Comparison of ENCODE assay signal across 8 cellular contexts in the genomic region with DNA sequence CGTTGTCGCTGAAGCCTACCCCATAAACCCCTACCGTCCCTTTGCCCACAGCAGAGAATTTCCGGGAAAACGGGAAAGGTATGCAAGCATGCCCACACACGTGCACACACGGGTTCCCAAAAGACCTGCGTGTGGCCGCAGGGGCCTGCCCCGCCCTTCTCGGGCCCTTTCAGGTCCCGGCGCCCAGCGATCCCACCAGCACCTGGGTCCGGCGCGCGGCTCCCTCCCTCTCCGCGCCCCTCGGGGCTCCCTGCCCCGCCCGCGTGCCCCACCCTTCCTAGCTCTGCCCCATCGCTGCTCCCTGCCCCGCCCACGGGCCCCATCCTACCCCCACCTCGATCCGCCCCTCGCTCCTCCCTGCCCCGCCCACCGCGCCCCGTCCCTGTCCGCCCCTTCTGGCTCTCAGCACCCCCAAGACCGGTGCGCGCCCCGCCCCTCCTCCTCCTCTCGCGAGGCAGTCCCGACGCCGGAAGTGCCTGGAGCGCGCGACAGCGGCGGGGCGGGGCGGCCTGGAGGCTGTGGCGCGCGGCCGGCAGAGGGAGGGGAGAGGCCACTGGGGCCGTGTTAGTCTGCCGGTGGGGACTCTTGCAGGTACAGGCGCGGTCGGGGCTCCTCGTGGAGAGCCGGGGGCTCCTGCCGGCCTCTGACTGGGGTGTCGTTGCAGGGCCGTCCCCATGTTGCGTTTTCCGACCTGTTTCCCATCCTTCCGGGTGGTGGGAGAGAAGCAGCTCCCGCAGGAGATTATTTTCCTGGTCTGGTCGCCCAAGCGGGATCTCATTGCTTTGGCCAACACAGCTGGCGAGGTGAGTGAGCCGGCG. TPM values are rescaled to one million over a fixed set of nuclear protein-coding genes. Genes with fewer than 3 reads are reported as not detected.
DNase-seq lines count a peak whose midpoint lies in the region; ATAC-seq and TF ChIP-seq lines count a peak whose summit lies in the region.

A gene with protein sequence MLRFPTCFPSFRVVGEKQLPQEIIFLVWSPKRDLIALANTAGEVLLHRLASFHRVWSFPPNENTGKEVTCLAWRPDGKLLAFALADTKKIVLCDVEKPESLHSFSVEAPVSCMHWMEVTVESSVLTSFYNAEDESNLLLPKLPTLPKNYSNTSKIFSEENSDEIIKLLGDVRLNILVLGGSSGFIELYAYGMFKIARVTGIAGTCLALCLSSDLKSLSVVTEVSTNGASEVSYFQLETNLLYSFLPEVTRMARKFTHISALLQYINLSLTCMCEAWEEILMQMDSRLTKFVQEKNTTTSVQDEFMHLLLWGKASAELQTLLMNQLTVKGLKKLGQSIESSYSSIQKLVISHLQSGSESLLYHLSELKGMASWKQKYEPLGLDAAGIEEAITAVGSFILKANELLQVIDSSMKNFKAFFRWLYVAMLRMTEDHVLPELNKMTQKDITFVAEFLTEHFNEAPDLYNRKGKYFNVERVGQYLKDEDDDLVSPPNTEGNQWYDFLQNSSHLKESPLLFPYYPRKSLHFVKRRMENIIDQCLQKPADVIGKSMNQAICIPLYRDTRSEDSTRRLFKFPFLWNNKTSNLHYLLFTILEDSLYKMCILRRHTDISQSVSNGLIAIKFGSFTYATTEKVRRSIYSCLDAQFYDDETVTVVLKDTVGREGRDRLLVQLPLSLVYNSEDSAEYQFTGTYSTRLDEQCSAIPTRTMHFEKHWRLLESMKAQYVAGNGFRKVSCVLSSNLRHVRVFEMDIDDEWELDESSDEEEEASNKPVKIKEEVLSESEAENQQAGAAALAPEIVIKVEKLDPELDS (plus strand): TSS at position 510 of the 818 bp plus-strand sequence. CDS start 165 bp downstream, at position 675.

- peak within 1 kb of the TSS; percentile 90 for H3K27ac Mint-ChIP-seq in CD8-positive, alpha-beta T cell

- H3K9me3 ChIP-seq in CD8-positive, alpha-beta T cell (ENCODE audit: low read length), result no peaks in the 10 kb centered on the region

- peaks cover 16% of the 10 kb centered on the region for H3K4me1 Mint-ChIP-seq in CD8-positive, alpha-beta T cell (ENCODE audit: low read depth)

- DNase-seq in CD8-positive, alpha-beta T cell, result peak; percentile 95 to 100 (median 98)
- DNase-seq in HPDE6-E6E7 (ENCODE audit: extremely low spot score), result peak; percentile 84
- peak; percentile 93 for DNase-seq in NK-92 (lab: John Stamatoyannopoulos, UW; ENCODE audit: unreplicated experiment)
- DNase-seq in activated CD8-positive, alpha-beta memory T cell treated with anti-CD3 and anti-CD28 coated beads for 1 hour (ENCODE audit: extremely low read depth in 1 of 2, low read depth in 1 of 2), result peak; percentile 98 to 99
- peak; percentile 97 for DNase-seq in effector CD8-positive, alpha-beta T cell (lab: John Stamatoyannopoulos, UW)
- peak; percentile 90 to 95 for DNase-seq in lung microvascular endothelial cell (ENCODE audit: low read depth in 2 of 2)
- DNase-seq in stimulated activated CD4-positive, alpha-beta T cell treated with anti-CD3 and anti-CD28 coated beads, TNF-alpha, amount 100 ng/mL, for 4 hours (ENCODE audit: low read depth in 3 of 3), result peak; percentile 98 to 100 (median 98)

- peak; percentile 95 for ATAC-seq in CD8-positive, alpha-beta T cell
- peak; percentile 96 for ATAC-seq in GM19467 (IDR thresholded peaks at IDR 0.05; ENCODE audit: unreplicated experiment)

- H3K27ac ChIP-seq in CD8-positive, alpha-beta T cell (ENCODE audit: low read depth, low read length), result peak within 1 kb of the TSS; percentile 64

- POLR2A ChIA-PET in CD8-positive, alpha-beta T cell (lab: Charles Lee), result interaction anchor here (0.9 to 2.4 kb wide), 4 partner anchors 9 to 217 kb away, joined by 3 to 10 read pairs (median 4); a partner anchor contains a TSS

- no peak for TF ChIP-seq CTCF in CD8-positive, alpha-beta T cell (IDR thresholded peaks at IDR 0.05)

- H3K27me3 ChIP-seq in CD8-positive, alpha-beta T cell (ENCODE audit: insufficient read depth, low read length), result no peaks in the 10 kb centered on the region

- H3K9me3 Mint-ChIP-seq in CD8-positive, alpha-beta T cell, result no peaks in the 10 kb centered on the region

- CTCF ChIA-PET in CD8-positive, alpha-beta T cell (lab: Charles Lee), result interaction anchor here (1.2 to 1.8 kb wide), 2 partner anchors 9 to 65 kb away, joined by 4 to 7 read pairs; a partner anchor contains a TSS

- peak within 1 kb of the TSS; percentile 89 for H3K4me3 ChIP-seq in CD8-positive, alpha-beta T cell (ENCODE audit: low read depth, low read length)

- peaks cover 4% of the 10 kb centered on the region for H3K36me3 ChIP-seq in CD8-positive, alpha-beta T cell (ENCODE audit: insufficient read depth, low read length)

- no peaks in the 10 kb centered on the region for H3K27me3 Mint-ChIP-seq in CD8-positive, alpha-beta T cell (ENCODE audit: low read depth)

- H3K36me3 Mint-ChIP-seq in CD8-positive, alpha-beta T cell, result peaks cover 15% of the 10 kb centered on the region

- H3K4me3 Mint-ChIP-seq in CD8-positive, alpha-beta T cell, result no peak within 1 kb of the TSS

- H3K4me1 ChIP-seq in CD8-positive, alpha-beta T cell (ENCODE audit: insufficient read depth, low read length), result peaks cover 21% of the 10 kb centered on the region

- intact Hi-C loops in CD8-positive, alpha-beta T cell (cut with DNase I, micrococcal nuclease), result loop anchor here (1.0 to 5.0 kb wide), 13 partner anchors 65 to 1484 kb away; a partner anchor contains a TSS

RNA-seq across cellular contexts. Expression of the gene that starts here (rescaled TPM):
- 10 to 100 TPM; 28.0 to 30.5 TPM for total RNA-seq in CD8-positive, alpha-beta T cell
- total RNA-seq in lung microvascular endothelial cell, result 16.8 and 20.8 TPM in 2 replicates

Comparison
In these comparisons a context has a peak if more than half of its experiments do, and no peak if none do; other contexts are left out.
1. Peak in every context shown above with its lines: DNase-seq, ATAC-seq, H3K4me3 ChIP-seq and H3K27ac ChIP-seq.